ENCODE assay signal across 11 cellular contexts in genomic region chr15:47987461-47987860, GRCh38.
"Had no signal": no experiment of that assay in that cellular context is flagged by ENCODE, and none has a peak within 500 bp of the region (broad histone marks: within the 10 kb centered on the region; RNA-seq: fewer than 3 reads in every experiment).

No MANE protein-coding gene starts in this region.

- H3K27me3 Mint-ChIP-seq: central memory CD8-positive, alpha-beta T cell had no signal

- DNase-seq: activated CD4-positive, alpha-beta T cell treated with anti-CD3 and anti-CD28 coated beads, Interleukin-2, amount 50 U/mL, for 1 hour; activated CD4-positive, CD25-positive, alpha-beta regulatory T cell; activated effector memory CD4-positive, alpha-beta T cell treated with anti-CD3 and anti-CD28 coated beads, Interleukin-2, amount 50 U/mL, for 16 hours; glutamatergic neuron; natural killer cell; right lobe of liver; spleen; stimulated activated CD4-positive, alpha-beta T cell treated with anti-CD3 and anti-CD28 coated beads, Interleukin-1b, Interleukin-23, amount 100 ng/mL, for 48 hours; stimulated activated naive B cell treated with anti-CD40 and anti-IgM and Interleukin-4, amounts not matched to agents 10 μg/mL and 1 μg/mL and 100 μg/mL, for 72 hours had no signal

- H3K4me1 Mint-ChIP-seq: central memory CD8-positive, alpha-beta T cell; stimulated activated naive B cell treated with anti-CD40 and anti-IgM and Interleukin-4, amounts not matched to agents 10 μg/mL and 1 μg/mL and 100 μg/mL, for 72 hours had no signal

- H3K9me3 Mint-ChIP-seq: activated naive CD4-positive, alpha-beta T cell treated with anti-CD3 and anti-CD28 coated beads, Interleukin-2, amount 50 U/mL, for 72 hours; central memory CD8-positive, alpha-beta T cell; natural killer cell; stimulated activated naive B cell treated with anti-CD40 and anti-IgM and Interleukin-4, amounts not matched to agents 10 μg/mL and 1 μg/mL and 100 μg/mL, for 72 hours had no signal

- H3K4me3 Mint-ChIP-seq: central memory CD8-positive, alpha-beta T cell; natural killer cell; stimulated activated naive B cell treated with anti-CD40 and anti-IgM and Interleukin-4, amounts not matched to agents 10 μg/mL and 1 μg/mL and 100 μg/mL, for 72 hours had no signal

- H3K27ac Mint-ChIP-seq: activated naive CD4-positive, alpha-beta T cell treated with anti-CD3 and anti-CD28 coated beads, Interleukin-2, amount 50 U/mL, for 72 hours; natural killer cell; stimulated activated naive B cell treated with anti-CD40 and anti-IgM and Interleukin-4, amounts not matched to agents 10 μg/mL and 1 μg/mL and 100 μg/mL, for 72 hours had no signal

- H3K36me3 Mint-ChIP-seq: activated naive CD4-positive, alpha-beta T cell treated with anti-CD3 and anti-CD28 coated beads, Interleukin-2, amount 50 U/mL, for 72 hours; natural killer cell; stimulated activated naive B cell treated with anti-CD40 and anti-IgM and Interleukin-4, amounts not matched to agents 10 μg/mL and 1 μg/mL and 100 μg/mL, for 72 hours had no signal
